22 cellular contexts compared by ENCODE assay signal in genomic region chr1:118826669-118827068, GRCh38.
DNase-seq lines count a peak whose midpoint lies in the region; ATAC-seq, FAIRE-seq and TF ChIP-seq lines count a peak whose summit lies in the region.
"Had no signal": no experiment of that assay in that cellular context is flagged by ENCODE, and none has a peak within 500 bp of the region (broad histone marks: within the 10 kb centered on the region; RNA-seq: fewer than 3 reads in every experiment).

No MANE protein-coding gene starts in this region.

- peaks cover 1% of the 10 kb centered on the region for H3K36me3 Mint-ChIP-seq in activated naive CD8-positive, alpha-beta T cell treated with anti-CD3 and anti-CD28 coated beads for 36 hours

- ATAC-seq in heart left ventricle = no peak
- ATAC-seq: body of pancreas, GM12878 had no signal

- H3K9me3 Mint-ChIP-seq in activated naive CD8-positive, alpha-beta T cell treated with anti-CD3 and anti-CD28 coated beads for 36 hours = peaks cover 8% of the 10 kb centered on the region

- H3K27me3 Mint-ChIP-seq in activated naive CD8-positive, alpha-beta T cell treated with anti-CD3 and anti-CD28 coated beads for 36 hours = no peaks in the 10 kb centered on the region

- no peaks in the 10 kb centered on the region for H3K4me1 ChIP-seq in heart left ventricle
- H3K4me1 ChIP-seq: adrenal gland, BLaER1, body of pancreas had no signal

- H3K27ac ChIP-seq in RWPE1 (no peak overlapping the region), heart left ventricle (no peak overlapping the region), dorsolateral prefrontal cortex (no peak overlapping the region)
- H3K27ac ChIP-seq: adrenal gland, BLaER1, body of pancreas had no signal

- no peaks in the 10 kb centered on the region for H3K4me1 Mint-ChIP-seq in activated naive CD8-positive, alpha-beta T cell treated with anti-CD3 and anti-CD28 coated beads for 36 hours
- H3K4me1 Mint-ChIP-seq: memory B cell had no signal

- H3K27ac Mint-ChIP-seq in activated naive CD8-positive, alpha-beta T cell treated with anti-CD3 and anti-CD28 coated beads for 36 hours = no peak overlapping the region
- H3K27ac Mint-ChIP-seq: memory B cell had no signal

- DNase-seq in A172 (ENCODE audit: low spot score) (peak; percentile 1), GM19239 (ENCODE audit: insufficient read length, low spot score) (no peak), RWPE1 (ENCODE audit: low spot score) (peak; percentile 7), iPS-NIHi7 (ENCODE audit: extremely low spot score) (peak; percentile 39), heart left ventricle (no peak), NCI-H1092 treated with DMSO at 0.1 percent for 48 hours (lab: John Stamatoyannopoulos, UW) (no peak), dorsolateral prefrontal cortex (no peak)
- no peak for DNase-seq in activated naive CD8-positive, alpha-beta T cell treated with anti-CD3 and anti-CD28 coated beads for 36 hours
- DNase-seq: activated CD4-positive, alpha-beta T cell treated with anti-CD3 and anti-CD28 coated beads, Interleukin-2, amount 50 U/mL, for 4 hours; activated naive CD4-positive, alpha-beta T cell treated with Interleukin-2 at 50 U/mL for 16 hours; adrenal gland; body of pancreas; head of caudate nucleus; KBM-7; NCI-H146; NCI-H524; posterior cingulate gyrus; stimulated activated naive CD4-positive, alpha-beta T cell; T-helper 1 cell had no signal

- H3K9me3 ChIP-seq in heart left ventricle = peaks cover 0 to 5% (median 0%) of the 10 kb centered on the region in 12 donors
- H3K9me3 ChIP-seq: adrenal gland, BLaER1 had no signal

- WGBS in heart left ventricle, 4 donors = 65 to 70% (median 69%) methylated on average over 3 of the region's 3 CpGs

- H3K27me3 ChIP-seq in heart left ventricle = no peaks in the 10 kb centered on the region
- H3K27me3 ChIP-seq in dorsolateral prefrontal cortex = peaks cover 0 to 11% (median 0%) of the 10 kb centered on the region in 45 donors
- H3K27me3 ChIP-seq: adrenal gland, BLaER1, body of pancreas had no signal

- CTCF ChIA-PET in RWPE1 (lab: Yijun Ruan, JAX) = no interaction called here

- no peak for TF ChIP-seq POLR2A in heart left ventricle (IDR thresholded peaks at IDR 0.05)

- H3K36me3 ChIP-seq in heart left ventricle = no peaks in the 10 kb centered on the region
- H3K36me3 ChIP-seq: adrenal gland, BLaER1 had no signal

- H3K4me3 Mint-ChIP-seq in activated naive CD8-positive, alpha-beta T cell treated with anti-CD3 and anti-CD28 coated beads for 36 hours = no peak overlapping the region
- H3K4me3 Mint-ChIP-seq: memory B cell had no signal

- FAIRE-seq in GM19239 (lab: Jason Lieb, UNC) = peak; percentile 33
- FAIRE-seq: GM12878 had no signal

- intact Hi-C loops in heart left ventricle (cut with DNase I) (loop anchor here in 1 of 10 donors (10.0 kb wide), 1 partner anchor 148 kb away; no protein-coding TSS in a partner anchor), dorsolateral prefrontal cortex (cut with DNase I) (no loop called here)

- no peak for TF ChIP-seq CTCF in RWPE1 (conservative IDR thresholded peaks at IDR 0.05; ENCODE audit: low read depth)
- no peak for TF ChIP-seq CTCF in heart left ventricle (IDR thresholded peaks at IDR 0.05)
- no peak for TF ChIP-seq CTCF in dorsolateral prefrontal cortex (IDR thresholded peaks at IDR 0.05 in 54 of 56, conservative IDR thresholded peaks at IDR 0.05 in 2 of 56; ENCODE audit: low read depth in 1 of 56, partially characterized antibody in 56 of 56)

- POLR2A ChIA-PET in RWPE1 (lab: Yijun Ruan, JAX; ENCODE audit: low non-redundant PET) = no interaction called here

- H3K4me3 ChIP-seq in heart left ventricle (no peak overlapping the region), dorsolateral prefrontal cortex (no peak overlapping the region)
- H3K4me3 ChIP-seq: adrenal gland, BLaER1, body of pancreas, GM12878 had no signal

Comparison
In these comparisons a context has a peak if more than half of its experiments do, and no peak if none do; other contexts are left out.
1. DNase-seq: peak in A172 (single experiment), RWPE1 (single experiment) and iPS-NIHi7 (single experiment); none in GM19239 (single experiment), heart left ventricle (0 of 5), NCI-H1092 treated with DMSO at 0.1 percent for 48 hours (single experiment), activated naive CD8-positive, alpha-beta T cell treated with anti-CD3 and anti-CD28 coated beads for 36 hours (single experiment) and dorsolateral prefrontal cortex (0 of 10).